In the genomic region with DNA sequence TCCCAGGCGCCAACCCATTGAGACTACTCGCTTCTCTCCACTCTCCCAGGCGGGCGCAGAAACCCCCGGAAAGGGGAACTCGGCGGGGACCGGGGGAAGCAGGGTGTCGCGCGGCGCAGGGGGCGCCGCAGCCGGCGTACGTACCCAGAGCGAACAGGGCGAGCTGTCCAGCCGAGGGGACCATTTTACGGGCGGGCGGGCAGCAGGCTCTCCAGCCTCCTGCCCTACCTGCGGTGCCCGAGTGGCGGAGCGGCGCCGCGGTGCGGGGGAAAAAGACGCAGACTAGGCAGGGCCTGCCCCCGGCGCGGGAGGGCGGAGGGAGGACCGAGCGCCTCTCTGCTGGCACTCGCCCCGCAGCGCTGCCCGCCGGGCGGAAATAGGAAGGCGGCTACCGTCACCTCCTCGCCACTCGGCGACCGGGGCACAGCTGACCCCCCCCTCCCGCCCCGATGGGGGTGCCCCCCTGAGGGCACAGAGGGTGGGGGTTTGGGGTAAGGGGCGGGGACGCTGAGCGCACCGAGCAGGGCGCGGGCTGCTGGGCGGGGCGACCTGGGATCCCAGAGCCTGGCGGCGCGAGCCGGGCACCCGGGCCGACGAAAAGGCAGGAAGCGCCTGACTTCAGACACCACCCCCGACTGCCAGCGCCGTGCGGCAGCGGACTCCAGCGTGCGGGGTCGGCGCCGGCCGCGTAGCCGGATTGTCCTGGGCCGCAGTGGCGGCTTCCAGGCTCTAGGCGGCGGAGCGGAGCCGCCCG, we compare ENCODE assay signal across 8 cellular contexts. TPM values are rescaled to one million over a fixed set of nuclear protein-coding genes. Genes with fewer than 3 reads are reported as not detected.
DNase-seq lines count a peak whose midpoint lies in the region; ATAC-seq and TF ChIP-seq lines count a peak whose summit lies in the region.

Gene TGFA, minus strand, starts transcription at position 243 of the 754 bp plus-strand sequence. Its CDS starts 59 bp downstream, at position 184.

- ATAC-seq in HG02852 (IDR thresholded peaks at IDR 0.05; ENCODE audit: unreplicated experiment), result peak; percentile 57
- ATAC-seq in WTC11, result peak; percentile 87

- H3K27ac Mint-ChIP-seq in WTC11, result no peak within 1 kb of the TSS

- no peaks in the 10 kb centered on the region for H3K36me3 Mint-ChIP-seq in WTC11

- POLR2A ChIA-PET in WTC11 (lab: Charles Lee), result no interaction called here

- DNase-seq in GM12865 (ENCODE audit: low read depth), result peak; percentile 48
- peak; percentile 39 for DNase-seq in NCI-H2107 (lab: John Stamatoyannopoulos, UW)
- peak; percentile 87 for DNase-seq in WTC11 (ENCODE audit: low spot score)
- peak; percentile 67 for DNase-seq in central memory CD4-positive, alpha-beta T cell
- peak; percentile 79 for DNase-seq in kidney glomerular epithelial cell (lab: John Stamatoyannopoulos, UW)
- peak; percentile 40 to 63 for DNase-seq in stimulated activated CD4-positive, alpha-beta T cell treated with anti-CD3 and anti-CD28 coated beads, Interleukin-15, amount 100 ng/mL, for 48 hours (ENCODE audit: low read depth in 2 of 2)
- DNase-seq in dedifferentiated amniotic fluid mesenchymal stem cell (ENCODE audit: extremely low spot score), result no peak

- TF ChIP-seq CTCF in GM12865 (IDR thresholded peaks at IDR 0.05; ENCODE audit: insufficient read depth, low read depth, low read length, missing control alignments) (peak; percentile 79), WTC11 (IDR thresholded peaks at IDR 0.05) (no peak; the same call in 1 of the 2 replicates)

- peaks cover 19% of the 10 kb centered on the region for H3K4me1 Mint-ChIP-seq in WTC11

- H3K27me3 Mint-ChIP-seq in WTC11 (ENCODE audit: low read depth), result peaks cover 91% of the 10 kb centered on the region

- H3K9me3 Mint-ChIP-seq in WTC11, result no peaks in the 10 kb centered on the region

- peak within 1 kb of the TSS; percentile 81 for H3K4me3 Mint-ChIP-seq in WTC11

- peak within 1 kb of the TSS; percentile 22; the same call in 1 of the 2 replicates for H3K4me3 ChIP-seq in GM12865 (ENCODE audit: low read depth, low read length)

- CTCF ChIA-PET in WTC11 (lab: Charles Lee), result interaction anchor here (0.7 to 2.7 kb wide), 8 partner anchors 64 to 250 kb away, joined by 3 to 10 read pairs (median 4); partner anchors contain the start of gene ADD2

TF ChIP-seq in WTC11, 78 proteins besides CTCF, POLR2A, EP300 and RAD21:
- TF ChIP-seq, protein P1, sequence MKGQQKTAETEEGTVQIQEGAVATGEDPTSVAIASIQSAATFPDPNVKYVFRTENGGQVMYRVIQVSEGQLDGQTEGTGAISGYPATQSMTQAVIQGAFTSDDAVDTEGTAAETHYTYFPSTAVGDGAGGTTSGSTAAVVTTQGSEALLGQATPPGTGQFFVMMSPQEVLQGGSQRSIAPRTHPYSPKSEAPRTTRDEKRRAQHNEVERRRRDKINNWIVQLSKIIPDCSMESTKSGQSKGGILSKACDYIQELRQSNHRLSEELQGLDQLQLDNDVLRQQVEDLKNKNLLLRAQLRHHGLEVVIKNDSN (CRISPR knock-in tag; IDR thresholded peaks at IDR 0.05), result 0 out of 2 replicates have a peak, but pooled peaks have one; percentile 11
- TF ChIP-seq JUN (CRISPR knock-in tag; IDR thresholded peaks at IDR 0.05), result no peak
- 0 out of 2 replicates have a peak, but pooled peaks have one; percentile 56 for TF ChIP-seq MYBL2 (CRISPR knock-in tag; IDR thresholded peaks at IDR 0.05)
- peak; percentile 37; the same call in 1 of the 2 replicates for TF ChIP-seq ZNF423 (CRISPR knock-in tag; IDR thresholded peaks at IDR 0.05)
- peak; percentile 47; the same call in 1 of the 2 replicates for TF ChIP-seq SP1 (CRISPR knock-in tag; conservative IDR thresholded peaks at IDR 0.05)
- peak; percentile 52; the same call in 1 of the 2 replicates for TF ChIP-seq GABPB1 (CRISPR knock-in tag; IDR thresholded peaks at IDR 0.05)
- TF ChIP-seq E2F5 (CRISPR knock-in tag; IDR thresholded peaks at IDR 0.05), result 0 out of 2 replicates have a peak, but pooled peaks have one; percentile 1
- no peak for TF ChIP-seq ZBTB21 (CRISPR knock-in tag; IDR thresholded peaks at IDR 0.05; ENCODE audit: borderline replicate concordance)
- peak; percentile 61 for TF ChIP-seq HMGXB4 (CRISPR knock-in tag; IDR thresholded peaks at IDR 0.05)

RNA-seq across cellular contexts. Expression of gene TGFA, which starts in this region (rescaled TPM):
- total RNA-seq in WTC11 (2021), result 2.5 to 3.0 TPM (median 2.7 TPM) in 3 replicates
